17 cellular contexts compared by ENCODE assay signal in genomic region chr11:20015101-20015500, GRCh38.
DNase-seq lines count a peak whose midpoint lies in the region; ATAC-seq and TF ChIP-seq lines count a peak whose summit lies in the region.
"Had no signal": no experiment of that assay in that cellular context is flagged by ENCODE, and none has a peak within 500 bp of the region (broad histone marks: within the 10 kb centered on the region; RNA-seq: fewer than 3 reads in every experiment).

No MANE protein-coding gene starts in this region.

- H3K27ac ChIP-seq in upper lobe of left lung: no peak overlapping the region

- TF ChIP-seq EP300 in upper lobe of left lung (IDR thresholded peaks at IDR 0.05): no peak

- H3K4me1 ChIP-seq in upper lobe of left lung: no peaks in the 10 kb centered on the region
- H3K4me1 ChIP-seq: BE2C had no signal

- no peaks in the 10 kb centered on the region for H3K36me3 ChIP-seq in upper lobe of left lung
- H3K36me3 ChIP-seq: BE2C had no signal

- H3K4me3 ChIP-seq in AG10803 (ENCODE audit: low read length): no peak overlapping the region
- H3K4me3 ChIP-seq in upper lobe of left lung: no peak overlapping the region
- H3K4me3 ChIP-seq: K562 had no signal

- H3K9me3 ChIP-seq in upper lobe of left lung: no peaks in the 10 kb centered on the region
- H3K9me3 ChIP-seq: BE2C had no signal

- 95 to 97% methylated on average over 3 of the region's 3 CpGs for WGBS in upper lobe of left lung, 2 donors

- TF ChIP-seq POLR2A in upper lobe of left lung (IDR thresholded peaks at IDR 0.05): no peak

- DNase-seq in AG10803 (ENCODE audit: low read depth) (peak; percentile 65), GM04503 (ENCODE audit: low read depth) (peak; percentile 31), cerebellum (ENCODE audit: low spot score) (peak; percentile 25), myocyte (ENCODE audit: low read depth) (peak; percentile 58), NCI-H1048 (lab: John Stamatoyannopoulos, UW) (no peak), upper lobe of left lung (no peak)
- DNase-seq: BE2C; Calu3; CD4-positive, alpha-beta memory T cell; GDM1; NCI-H2107; NCI-H226; NCI-H526 treated with DMSO at 0.1 percent for 48 hours; NK-92 treated with Interleukin-12 subunit alpha and Interleukin-12 subunit beta, amount 100 ng/mL, for 24 hours; SW 1271 had no signal

- H3K27me3 ChIP-seq in upper lobe of left lung: no peaks in the 10 kb centered on the region
- H3K27me3 ChIP-seq: BE2C had no signal

- ATAC-seq in HG02840 (IDR thresholded peaks at IDR 0.05; ENCODE audit: low FRiP score, unreplicated experiment): no peak
- no peak for ATAC-seq in upper lobe of left lung (ENCODE audit: low FRiP score in 2 of 2)
- ATAC-seq: K562 had no signal

- TF ChIP-seq CTCF in AG10803 (conservative IDR thresholded peaks at IDR 0.05; ENCODE audit: low read length): no peak
- no peak for TF ChIP-seq CTCF in upper lobe of left lung (IDR thresholded peaks at IDR 0.05)

Comparison
In these comparisons a context has a peak if more than half of its experiments do, and no peak if none do; other contexts are left out.
1. DNase-seq: peak in AG10803 (single experiment), GM04503 (single experiment), cerebellum (single experiment) and myocyte (single experiment); none in NCI-H1048 (single experiment) and upper lobe of left lung (0 of 2).